ENCODE assay signal across 1 cellular context in the genomic region with DNA sequence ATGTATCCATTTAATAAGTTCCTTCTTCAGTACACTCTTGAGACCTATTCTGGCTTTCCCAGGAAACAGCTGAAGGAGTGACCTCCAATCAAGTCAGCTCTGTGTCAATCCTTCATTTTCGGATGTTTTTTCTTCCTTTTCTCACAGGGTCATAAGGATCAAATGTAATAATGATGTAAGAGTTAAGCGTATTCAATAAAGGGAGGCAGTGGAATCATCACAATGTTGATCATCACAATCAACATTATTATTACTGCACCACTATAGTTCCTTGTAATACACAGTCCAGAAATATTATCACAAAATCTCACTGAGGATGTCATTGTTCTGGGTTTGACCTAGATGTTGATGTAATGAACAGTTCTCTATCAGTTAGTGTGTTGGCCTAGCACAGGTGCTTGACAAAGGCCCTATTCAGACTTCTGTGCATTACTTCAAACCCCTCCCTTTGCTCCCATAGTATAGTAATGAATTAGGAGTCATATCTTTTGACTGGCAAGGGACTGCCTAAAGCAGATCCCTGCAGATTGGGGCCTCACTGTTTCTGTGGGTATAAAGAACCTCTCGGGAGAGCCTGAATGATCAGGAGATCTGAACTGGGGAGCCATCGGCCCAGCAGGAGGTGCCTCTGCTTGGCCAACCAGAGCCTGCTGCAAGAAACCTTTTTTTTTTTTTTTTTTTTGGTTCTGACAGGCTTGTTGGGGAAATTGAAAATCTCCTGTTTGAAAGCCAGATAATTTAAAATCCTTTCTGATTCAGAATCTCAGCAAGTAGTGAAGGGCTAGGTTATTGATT.
TF ChIP-seq lines count a peak whose summit lies in the region.

No MANE protein-coding gene starts in this region.

TF ChIP-seq in IMR-90, 13 proteins besides CTCF, POLR2A, EP300 and RAD21:
- TF ChIP-seq RCOR1 (IDR thresholded peaks at IDR 0.05; ENCODE audit: insufficient replicate concordance, low read length): no peak
- no peak for TF ChIP-seq MAFK (IDR thresholded peaks at IDR 0.05; ENCODE audit: low read depth, low read length)
- TF ChIP-seq CEBPB (IDR thresholded peaks at IDR 0.05; ENCODE audit: low read depth, low read length): no peak
- TF ChIP-seq CHD1 (IDR thresholded peaks at IDR 0.05; ENCODE audit: low read depth, low read length): no peak
- TF ChIP-seq, protein P1, sequence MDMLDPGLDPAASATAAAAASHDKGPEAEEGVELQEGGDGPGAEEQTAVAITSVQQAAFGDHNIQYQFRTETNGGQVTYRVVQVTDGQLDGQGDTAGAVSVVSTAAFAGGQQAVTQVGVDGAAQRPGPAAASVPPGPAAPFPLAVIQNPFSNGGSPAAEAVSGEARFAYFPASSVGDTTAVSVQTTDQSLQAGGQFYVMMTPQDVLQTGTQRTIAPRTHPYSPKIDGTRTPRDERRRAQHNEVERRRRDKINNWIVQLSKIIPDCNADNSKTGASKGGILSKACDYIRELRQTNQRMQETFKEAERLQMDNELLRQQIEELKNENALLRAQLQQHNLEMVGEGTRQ (IDR thresholded peaks at IDR 0.05; ENCODE audit: low read depth, low read length): no peak
- TF ChIP-seq, protein P2, sequence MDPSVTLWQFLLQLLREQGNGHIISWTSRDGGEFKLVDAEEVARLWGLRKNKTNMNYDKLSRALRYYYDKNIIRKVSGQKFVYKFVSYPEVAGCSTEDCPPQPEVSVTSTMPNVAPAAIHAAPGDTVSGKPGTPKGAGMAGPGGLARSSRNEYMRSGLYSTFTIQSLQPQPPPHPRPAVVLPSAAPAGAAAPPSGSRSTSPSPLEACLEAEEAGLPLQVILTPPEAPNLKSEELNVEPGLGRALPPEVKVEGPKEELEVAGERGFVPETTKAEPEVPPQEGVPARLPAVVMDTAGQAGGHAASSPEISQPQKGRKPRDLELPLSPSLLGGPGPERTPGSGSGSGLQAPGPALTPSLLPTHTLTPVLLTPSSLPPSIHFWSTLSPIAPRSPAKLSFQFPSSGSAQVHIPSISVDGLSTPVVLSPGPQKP (IDR thresholded peaks at IDR 0.05; ENCODE audit: borderline replicate concordance, low read depth, low read length): no peak
- TF ChIP-seq MAZ (IDR thresholded peaks at IDR 0.05; ENCODE audit: borderline replicate concordance, low read depth, low read length): no peak
- TF ChIP-seq NFE2L2 (IDR thresholded peaks at IDR 0.05; ENCODE audit: low read depth, low read length): no peak
- TF ChIP-seq SMC3 (IDR thresholded peaks at IDR 0.05; ENCODE audit: low read depth, low read length): no peak
- TF ChIP-seq RFX5 (IDR thresholded peaks at IDR 0.05; ENCODE audit: low read depth, low read length): no peak
